ENCODE assay signal across 1 cellular context in the genomic region with DNA sequence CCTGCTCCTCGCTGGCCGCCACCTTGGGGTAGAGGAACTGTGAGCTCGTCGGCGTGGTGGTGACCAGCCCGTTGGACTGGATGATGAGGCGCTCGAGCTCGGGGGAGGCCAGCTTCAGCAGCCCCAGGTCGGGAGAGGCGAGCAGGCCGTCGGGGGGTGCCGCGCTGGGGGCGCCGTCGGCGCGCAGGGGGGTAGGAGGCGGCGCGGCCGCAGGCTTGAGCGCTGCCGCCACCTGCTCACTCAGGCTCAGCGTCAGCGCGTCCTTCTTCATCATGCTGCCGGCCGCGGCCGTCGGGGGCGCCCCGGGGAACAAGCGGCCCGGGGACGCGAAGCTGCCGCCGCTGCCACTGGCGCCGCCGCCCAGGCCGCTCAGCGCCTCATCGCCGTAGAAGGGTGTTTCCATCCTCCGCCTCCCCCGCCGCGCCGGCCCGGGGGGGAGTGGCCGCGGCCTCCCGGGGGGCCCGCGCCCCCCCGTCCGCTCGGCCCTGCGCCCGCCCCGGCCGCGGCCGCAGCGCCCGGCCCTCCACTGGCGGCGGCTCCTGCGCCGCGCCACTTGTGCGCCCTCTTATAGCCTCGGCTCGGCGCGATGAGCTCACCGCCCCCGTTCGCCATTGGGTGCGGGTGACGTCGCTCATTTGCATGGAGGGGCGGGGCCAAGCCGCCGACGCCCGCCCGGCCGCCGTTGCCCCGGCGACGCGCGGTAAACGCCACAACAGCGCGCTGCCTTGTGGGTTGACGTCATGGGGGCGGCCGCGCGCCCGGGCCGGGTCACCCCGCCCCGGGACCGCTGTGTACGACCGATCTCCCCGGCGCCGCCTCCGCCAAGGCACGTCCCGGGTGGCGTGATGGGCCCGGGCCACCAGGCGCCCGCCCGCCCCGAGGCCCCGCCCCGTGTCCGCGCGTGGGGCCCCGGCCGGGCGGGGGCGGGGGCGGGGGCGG.
TF ChIP-seq lines count a peak whose summit lies in the region.

A gene (minus strand): TSS at position 541 of the 939 bp plus-strand sequence. CDS start 138 bp downstream, at position 403.

TF ChIP-seq in HepG2, 621 proteins besides CTCF, POLR2A, EP300 and RAD21 (continued from another document and continues in another):
- TF ChIP-seq, protein P1, sequence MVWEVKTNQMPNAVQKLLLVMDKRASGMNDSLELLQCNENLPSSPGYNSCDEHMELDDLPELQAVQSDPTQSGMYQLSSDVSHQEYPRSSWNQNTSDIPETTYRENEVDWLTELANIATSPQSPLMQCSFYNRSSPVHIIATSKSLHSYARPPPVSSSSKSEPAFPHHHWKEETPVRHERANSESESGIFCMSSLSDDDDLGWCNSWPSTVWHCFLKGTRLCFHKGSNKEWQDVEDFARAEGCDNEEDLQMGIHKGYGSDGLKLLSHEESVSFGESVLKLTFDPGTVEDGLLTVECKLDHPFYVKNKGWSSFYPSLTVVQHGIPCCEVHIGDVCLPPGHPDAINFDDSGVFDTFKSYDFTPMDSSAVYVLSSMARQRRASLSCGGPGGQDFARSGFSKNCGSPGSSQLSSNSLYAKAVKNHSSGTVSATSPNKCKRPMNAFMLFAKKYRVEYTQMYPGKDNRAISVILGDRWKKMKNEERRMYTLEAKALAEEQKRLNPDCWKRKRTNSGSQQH (CRISPR knock-in tag; IDR thresholded peaks at IDR 0.05; ENCODE audit: low read depth): peak; percentile 40; the same call in 1 of the 2 replicates
- TF ChIP-seq NFYC (CRISPR knock-in tag; IDR thresholded peaks at IDR 0.05): peak; percentile 82
- TF ChIP-seq NCOA5 (CRISPR knock-in tag; IDR thresholded peaks at IDR 0.05): no peak
- no peak for TF ChIP-seq NCOR1 (IDR thresholded peaks at IDR 0.05; ENCODE audit: borderline replicate concordance, low read length)
- TF ChIP-seq, protein P2, sequence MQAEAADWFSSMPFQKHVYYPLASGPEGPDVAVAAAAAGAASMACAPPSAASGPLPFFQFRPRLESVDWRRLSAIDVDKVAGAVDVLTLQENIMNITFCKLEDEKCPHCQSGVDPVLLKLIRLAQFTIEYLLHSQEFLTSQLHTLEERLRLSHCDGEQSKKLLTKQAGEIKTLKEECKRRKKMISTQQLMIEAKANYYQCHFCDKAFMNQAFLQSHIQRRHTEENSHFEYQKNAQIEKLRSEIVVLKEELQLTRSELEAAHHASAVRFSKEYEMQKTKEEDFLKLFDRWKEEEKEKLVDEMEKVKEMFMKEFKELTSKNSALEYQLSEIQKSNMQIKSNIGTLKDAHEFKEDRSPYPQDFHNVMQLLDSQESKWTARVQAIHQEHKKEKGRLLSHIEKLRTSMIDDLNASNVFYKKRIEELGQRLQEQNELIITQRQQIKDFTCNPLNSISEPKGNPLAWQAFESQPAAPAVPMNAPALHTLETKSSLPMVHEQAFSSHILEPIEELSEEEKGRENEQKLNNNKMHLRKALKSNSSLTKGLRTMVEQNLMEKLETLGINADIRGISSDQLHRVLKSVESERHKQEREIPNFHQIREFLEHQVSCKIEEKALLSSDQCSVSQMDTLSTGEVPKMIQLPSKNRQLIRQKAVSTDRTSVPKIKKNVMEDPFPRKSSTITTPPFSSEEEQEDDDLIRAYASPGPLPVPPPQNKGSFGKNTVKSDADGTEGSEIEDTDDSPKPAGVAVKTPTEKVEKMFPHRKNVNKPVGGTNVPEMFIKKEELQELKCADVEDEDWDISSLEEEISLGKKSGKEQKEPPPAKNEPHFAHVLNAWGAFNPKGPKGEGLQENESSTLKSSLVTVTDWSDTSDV (CRISPR knock-in tag; IDR thresholded peaks at IDR 0.05): no peak
- no peak for TF ChIP-seq ATM (IDR thresholded peaks at IDR 0.05; ENCODE audit: borderline replicate concordance)
- TF ChIP-seq, protein P3, sequence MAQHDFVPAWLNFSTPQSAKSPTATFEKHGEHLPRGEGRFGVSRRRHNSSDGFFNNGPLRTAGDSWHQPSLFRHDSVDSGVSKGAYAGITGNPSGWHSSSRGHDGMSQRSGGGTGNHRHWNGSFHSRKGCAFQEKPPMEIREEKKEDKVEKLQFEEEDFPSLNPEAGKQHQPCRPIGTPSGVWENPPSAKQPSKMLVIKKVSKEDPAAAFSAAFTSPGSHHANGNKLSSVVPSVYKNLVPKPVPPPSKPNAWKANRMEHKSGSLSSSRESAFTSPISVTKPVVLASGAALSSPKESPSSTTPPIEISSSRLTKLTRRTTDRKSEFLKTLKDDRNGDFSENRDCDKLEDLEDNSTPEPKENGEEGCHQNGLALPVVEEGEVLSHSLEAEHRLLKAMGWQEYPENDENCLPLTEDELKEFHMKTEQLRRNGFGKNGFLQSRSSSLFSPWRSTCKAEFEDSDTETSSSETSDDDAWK (CRISPR knock-in tag; IDR thresholded peaks at IDR 0.05): no peak
- TF ChIP-seq ZNF333 (CRISPR knock-in tag; IDR thresholded peaks at IDR 0.05; ENCODE audit: borderline replicate concordance): no peak
- TF ChIP-seq NFRKB (IDR thresholded peaks at IDR 0.05): no peak
- no peak for TF ChIP-seq BRCA1 (CRISPR knock-in tag; IDR thresholded peaks at IDR 0.05)
- TF ChIP-seq, protein P4, sequence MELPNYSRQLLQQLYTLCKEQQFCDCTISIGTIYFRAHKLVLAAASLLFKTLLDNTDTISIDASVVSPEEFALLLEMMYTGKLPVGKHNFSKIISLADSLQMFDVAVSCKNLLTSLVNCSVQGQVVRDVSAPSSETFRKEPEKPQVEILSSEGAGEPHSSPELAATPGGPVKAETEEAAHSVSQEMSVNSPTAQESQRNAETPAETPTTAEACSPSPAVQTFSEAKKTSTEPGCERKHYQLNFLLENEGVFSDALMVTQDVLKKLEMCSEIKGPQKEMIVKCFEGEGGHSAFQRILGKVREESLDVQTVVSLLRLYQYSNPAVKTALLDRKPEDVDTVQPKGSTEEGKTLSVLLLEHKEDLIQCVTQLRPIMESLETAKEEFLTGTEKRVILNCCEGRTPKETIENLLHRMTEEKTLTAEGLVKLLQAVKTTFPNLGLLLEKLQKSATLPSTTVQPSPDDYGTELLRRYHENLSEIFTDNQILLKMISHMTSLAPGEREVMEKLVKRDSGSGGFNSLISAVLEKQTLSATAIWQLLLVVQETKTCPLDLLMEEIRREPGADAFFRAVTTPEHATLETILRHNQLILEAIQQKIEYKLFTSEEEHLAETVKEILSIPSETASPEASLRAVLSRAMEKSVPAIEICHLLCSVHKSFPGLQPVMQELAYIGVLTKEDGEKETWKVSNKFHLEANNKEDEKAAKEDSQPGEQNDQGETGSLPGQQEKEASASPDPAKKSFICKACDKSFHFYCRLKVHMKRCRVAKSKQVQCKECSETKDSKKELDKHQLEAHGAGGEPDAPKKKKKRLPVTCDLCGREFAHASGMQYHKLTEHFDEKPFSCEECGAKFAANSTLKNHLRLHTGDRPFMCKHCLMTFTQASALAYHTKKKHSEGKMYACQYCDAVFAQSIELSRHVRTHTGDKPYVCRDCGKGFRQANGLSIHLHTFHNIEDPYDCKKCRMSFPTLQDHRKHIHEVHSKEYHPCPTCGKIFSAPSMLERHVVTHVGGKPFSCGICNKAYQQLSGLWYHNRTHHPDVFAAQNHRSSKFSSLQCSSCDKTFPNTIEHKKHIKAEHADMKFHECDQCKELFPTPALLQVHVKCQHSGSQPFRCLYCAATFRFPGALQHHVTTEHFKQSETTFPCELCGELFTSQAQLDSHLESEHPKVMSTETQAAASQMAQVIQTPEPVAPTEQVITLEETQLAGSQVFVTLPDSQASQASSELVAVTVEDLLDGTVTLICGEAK (IDR thresholded peaks at IDR 0.05): no peak
- TF ChIP-seq, protein P4 (CRISPR knock-in tag; IDR thresholded peaks at IDR 0.05): 0 out of 2 replicates have a peak, but pooled peaks have one; percentile 30
- TF ChIP-seq, protein P5, sequence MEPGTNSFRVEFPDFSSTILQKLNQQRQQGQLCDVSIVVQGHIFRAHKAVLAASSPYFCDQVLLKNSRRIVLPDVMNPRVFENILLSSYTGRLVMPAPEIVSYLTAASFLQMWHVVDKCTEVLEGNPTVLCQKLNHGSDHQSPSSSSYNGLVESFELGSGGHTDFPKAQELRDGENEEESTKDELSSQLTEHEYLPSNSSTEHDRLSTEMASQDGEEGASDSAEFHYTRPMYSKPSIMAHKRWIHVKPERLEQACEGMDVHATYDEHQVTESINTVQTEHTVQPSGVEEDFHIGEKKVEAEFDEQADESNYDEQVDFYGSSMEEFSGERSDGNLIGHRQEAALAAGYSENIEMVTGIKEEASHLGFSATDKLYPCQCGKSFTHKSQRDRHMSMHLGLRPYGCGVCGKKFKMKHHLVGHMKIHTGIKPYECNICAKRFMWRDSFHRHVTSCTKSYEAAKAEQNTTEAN (CRISPR knock-in tag; conservative IDR thresholded peaks at IDR 0.05): 0 out of 2 replicates have a peak, but pooled peaks have one; percentile 54
- TF ChIP-seq SCMH1 (CRISPR knock-in tag; IDR thresholded peaks at IDR 0.05; ENCODE audit: borderline replicate concordance): no peak
- TF ChIP-seq ZZZ3 (CRISPR knock-in tag; IDR thresholded peaks at IDR 0.05; ENCODE audit: borderline replicate concordance): no peak
- TF ChIP-seq NBN (conservative IDR thresholded peaks at IDR 0.05): no peak
- no peak; the same call in 1 of the 2 replicates for TF ChIP-seq ZNF670 (CRISPR knock-in tag; IDR thresholded peaks at IDR 0.05; ENCODE audit: borderline replicate concordance)
- TF ChIP-seq ZNF777 (CRISPR knock-in tag; IDR thresholded peaks at IDR 0.05): peak; percentile 96
- TF ChIP-seq HNF4A (CRISPR knock-in tag; IDR thresholded peaks at IDR 0.05): no peak
- TF ChIP-seq ZNF75D (CRISPR knock-in tag; IDR thresholded peaks at IDR 0.05; ENCODE audit: borderline replicate concordance): no peak
- TF ChIP-seq ZNF577 (CRISPR knock-in tag; IDR thresholded peaks at IDR 0.05; ENCODE audit: borderline replicate concordance, low read depth): no peak
- TF ChIP-seq ZNF850 (CRISPR knock-in tag; conservative IDR thresholded peaks at IDR 0.05): 0 out of 2 replicates have a peak, but pooled peaks have one; percentile 23
- TF ChIP-seq, protein P6, sequence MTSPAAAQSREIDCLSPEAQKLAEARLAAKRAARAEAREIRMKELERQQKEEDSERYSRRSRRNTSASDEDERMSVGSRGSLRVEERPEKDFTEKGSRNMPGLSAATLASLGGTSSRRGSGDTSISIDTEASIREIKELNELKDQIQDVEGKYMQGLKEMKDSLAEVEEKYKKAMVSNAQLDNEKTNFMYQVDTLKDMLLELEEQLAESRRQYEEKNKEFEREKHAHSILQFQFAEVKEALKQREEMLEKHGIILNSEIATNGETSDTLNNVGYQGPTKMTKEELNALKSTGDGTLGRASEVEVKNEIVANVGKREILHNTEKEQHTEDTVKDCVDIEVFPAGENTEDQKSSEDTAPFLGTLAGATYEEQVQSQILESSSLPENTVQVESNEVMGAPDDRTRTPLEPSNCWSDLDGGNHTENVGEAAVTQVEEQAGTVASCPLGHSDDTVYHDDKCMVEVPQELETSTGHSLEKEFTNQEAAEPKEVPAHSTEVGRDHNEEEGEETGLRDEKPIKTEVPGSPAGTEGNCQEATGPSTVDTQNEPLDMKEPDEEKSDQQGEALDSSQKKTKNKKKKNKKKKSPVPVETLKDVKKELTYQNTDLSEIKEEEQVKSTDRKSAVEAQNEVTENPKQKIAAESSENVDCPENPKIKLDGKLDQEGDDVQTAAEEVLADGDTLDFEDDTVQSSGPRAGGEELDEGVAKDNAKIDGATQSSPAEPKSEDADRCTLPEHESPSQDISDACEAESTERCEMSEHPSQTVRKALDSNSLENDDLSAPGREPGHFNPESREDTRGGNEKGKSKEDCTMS (CRISPR knock-in tag; conservative IDR thresholded peaks at IDR 0.05): no peak
- 0 out of 2 replicates have a peak, but pooled peaks have one; percentile 17 for TF ChIP-seq MIXL1 (CRISPR knock-in tag; IDR thresholded peaks at IDR 0.05)
- peak; percentile 50; the same call in 1 of the 2 replicates for TF ChIP-seq HOXA5 (CRISPR knock-in tag; IDR thresholded peaks at IDR 0.05)
- TF ChIP-seq, protein P7, sequence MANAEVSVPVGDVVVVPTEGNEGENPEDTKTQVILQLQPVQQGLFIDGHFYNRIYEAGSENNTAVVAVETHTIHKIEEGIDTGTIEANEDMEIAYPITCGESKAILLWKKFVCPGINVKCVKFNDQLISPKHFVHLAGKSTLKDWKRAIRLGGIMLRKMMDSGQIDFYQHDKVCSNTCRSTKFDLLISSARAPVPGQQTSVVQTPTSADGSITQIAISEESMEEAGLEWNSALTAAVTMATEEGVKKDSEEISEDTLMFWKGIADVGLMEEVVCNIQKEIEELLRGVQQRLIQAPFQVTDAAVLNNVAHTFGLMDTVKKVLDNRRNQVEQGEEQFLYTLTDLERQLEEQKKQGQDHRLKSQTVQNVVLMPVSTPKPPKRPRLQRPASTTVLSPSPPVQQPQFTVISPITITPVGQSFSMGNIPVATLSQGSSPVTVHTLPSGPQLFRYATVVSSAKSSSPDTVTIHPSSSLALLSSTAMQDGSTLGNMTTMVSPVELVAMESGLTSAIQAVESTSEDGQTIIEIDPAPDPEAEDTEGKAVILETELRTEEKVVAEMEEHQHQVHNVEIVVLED (CRISPR knock-in tag; IDR thresholded peaks at IDR 0.05; ENCODE audit: borderline replicate concordance): peak; percentile 82
- 0 out of 2 replicates have a peak, but pooled peaks have one; percentile 30 for TF ChIP-seq ISL2 (CRISPR knock-in tag; IDR thresholded peaks at IDR 0.05)
- TF ChIP-seq HES4 (CRISPR knock-in tag; IDR thresholded peaks at IDR 0.05; ENCODE audit: borderline replicate concordance): peak; percentile 41; the same call in 1 of the 2 replicates
- TF ChIP-seq, protein P8, sequence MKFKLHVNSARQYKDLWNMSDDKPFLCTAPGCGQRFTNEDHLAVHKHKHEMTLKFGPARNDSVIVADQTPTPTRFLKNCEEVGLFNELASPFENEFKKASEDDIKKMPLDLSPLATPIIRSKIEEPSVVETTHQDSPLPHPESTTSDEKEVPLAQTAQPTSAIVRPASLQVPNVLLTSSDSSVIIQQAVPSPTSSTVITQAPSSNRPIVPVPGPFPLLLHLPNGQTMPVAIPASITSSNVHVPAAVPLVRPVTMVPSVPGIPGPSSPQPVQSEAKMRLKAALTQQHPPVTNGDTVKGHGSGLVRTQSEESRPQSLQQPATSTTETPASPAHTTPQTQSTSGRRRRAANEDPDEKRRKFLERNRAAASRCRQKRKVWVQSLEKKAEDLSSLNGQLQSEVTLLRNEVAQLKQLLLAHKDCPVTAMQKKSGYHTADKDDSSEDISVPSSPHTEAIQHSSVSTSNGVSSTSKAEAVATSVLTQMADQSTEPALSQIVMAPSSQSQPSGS (CRISPR knock-in tag; IDR thresholded peaks at IDR 0.05): peak; percentile 100
